20 cellular contexts compared by ENCODE assay signal in the genomic region with DNA sequence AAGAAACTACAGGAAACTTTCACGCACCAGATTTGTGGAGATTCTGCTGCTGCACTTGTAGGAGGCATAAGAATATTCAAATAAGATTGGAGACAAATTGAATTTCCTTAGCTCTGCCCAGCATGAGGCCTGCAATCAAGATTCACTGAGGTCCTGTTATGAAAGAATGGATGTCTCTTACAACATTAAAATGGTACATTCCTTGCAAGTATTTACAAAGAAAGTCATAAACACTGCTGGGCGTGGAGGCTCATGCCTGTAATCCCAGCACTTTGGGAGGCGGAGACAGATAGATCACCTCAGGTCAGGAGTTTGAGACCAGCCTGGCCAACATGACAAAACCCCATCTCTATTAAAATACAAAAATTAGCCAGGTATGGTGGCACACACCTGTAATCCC.
"Had no signal": no experiment of that assay in that cellular context is flagged by ENCODE, and none has a peak within 500 bp of the region (broad histone marks: within the 10 kb centered on the region; RNA-seq: fewer than 3 reads in every experiment).

No MANE protein-coding gene starts in this region.

- H3K9ac ChIP-seq: neural progenitor cell had no signal

- H3K9me3 Mint-ChIP-seq: activated naive CD8-positive, alpha-beta T cell treated with anti-CD3 and anti-CD28 coated beads, Interleukin-2, amount 50 U/mL, for 24 hours; activated T-helper 17 cell treated with anti-CD3 and anti-CD28 coated beads, Interleukin-2, amount 50 U/mL, for 72 hours had no signal

- H3K4me1 ChIP-seq: esophagus muscularis mucosa, left lung, neural progenitor cell, prostate gland, right atrium auricular region, tibial nerve, vagina had no signal

- H3K4me1 Mint-ChIP-seq: activated CD4-positive, alpha-beta T cell treated with anti-CD3 and anti-CD28 coated beads for 36 hours; activated naive CD8-positive, alpha-beta T cell treated with anti-CD3 and anti-CD28 coated beads, Interleukin-2, amount 50 U/mL, for 24 hours; activated T-helper 17 cell treated with anti-CD3 and anti-CD28 coated beads, Interleukin-2, amount 50 U/mL, for 72 hours; neural progenitor cell had no signal

- H3K27ac ChIP-seq: ascending aorta, esophagus muscularis mucosa, left lung, neural progenitor cell, prostate gland, right atrium auricular region, tibial nerve, vagina had no signal

- H3K4me3 Mint-ChIP-seq: activated CD4-positive, alpha-beta T cell treated with anti-CD3 and anti-CD28 coated beads for 36 hours; activated CD8-positive, alpha-beta T cell treated with anti-CD3 and anti-CD28 coated beads for 36 hours; activated naive CD8-positive, alpha-beta T cell treated with anti-CD3 and anti-CD28 coated beads, Interleukin-2, amount 50 U/mL, for 24 hours; activated T-helper 17 cell treated with anti-CD3 and anti-CD28 coated beads, Interleukin-2, amount 50 U/mL, for 72 hours; neural progenitor cell; WTC11 had no signal

- H3K36me3 ChIP-seq: ascending aorta, esophagus muscularis mucosa, left lung, neural progenitor cell, prostate gland, right atrium auricular region, tibial nerve, vagina had no signal

- H3K4me3 ChIP-seq: ascending aorta, esophagus muscularis mucosa, left lung, neural progenitor cell, prostate gland, right atrium auricular region, tibial nerve, vagina had no signal

- ATAC-seq: activated CD4-positive, alpha-beta T cell treated with anti-CD3 and anti-CD28 coated beads for 36 hours; activated CD8-positive, alpha-beta T cell treated with anti-CD3 and anti-CD28 coated beads for 36 hours; activated naive CD8-positive, alpha-beta T cell treated with anti-CD3 and anti-CD28 coated beads, Interleukin-2, amount 50 U/mL, for 24 hours; activated T-helper 17 cell treated with anti-CD3 and anti-CD28 coated beads, Interleukin-2, amount 50 U/mL, for 72 hours; stimulated activated naive CD8-positive, alpha-beta T cell treated with anti-CD3 and anti-CD28 coated beads, Interleukin-15, Interleukin-2, amounts not matched to agents 100 U/mL and 50 U/mL, for 24 hours; WTC11 had no signal

- H3K27ac Mint-ChIP-seq: activated CD4-positive, alpha-beta T cell treated with anti-CD3 and anti-CD28 coated beads for 36 hours; activated CD8-positive, alpha-beta T cell treated with anti-CD3 and anti-CD28 coated beads for 36 hours; activated naive CD8-positive, alpha-beta T cell treated with anti-CD3 and anti-CD28 coated beads, Interleukin-2, amount 50 U/mL, for 24 hours; activated T-helper 17 cell treated with anti-CD3 and anti-CD28 coated beads, Interleukin-2, amount 50 U/mL, for 72 hours; neural progenitor cell; WTC11 had no signal

- H3K9me3 ChIP-seq: prostate gland, vagina had no signal

- H3K27me3 ChIP-seq: ascending aorta, esophagus muscularis mucosa, left lung, neural progenitor cell, right atrium auricular region, tibial nerve, vagina had no signal

- DNase-seq: activated CD4-positive, alpha-beta T cell treated with anti-CD3 and anti-CD28 coated beads for 36 hours; activated CD8-positive, alpha-beta T cell treated with anti-CD3 and anti-CD28 coated beads for 36 hours; activated naive CD4-positive, alpha-beta T cell treated with Interleukin-2 at 50 U/mL for 16 hours; activated naive CD8-positive, alpha-beta T cell treated with anti-CD3 and anti-CD28 coated beads, Interleukin-2, amount 50 U/mL, for 24 hours; activated T-cell treated with anti-CD3 and anti-CD28 coated beads, Interleukin-2, amount 50 U/mL, for 1 hour; cortex of kidney; foreskin fibroblast; hippocampal formation; mammary epithelial cell; stimulated activated naive CD8-positive, alpha-beta T cell treated with anti-CD3 and anti-CD28 coated beads, Interleukin-15, Interleukin-2, amounts not matched to agents 100 U/mL and 50 U/mL, for 24 hours had no signal
